In genomic region chr20:32965581-32966373, GRCh38 we compare ENCODE assay signal across 15 cellular contexts. TPM values are rescaled to one million over a fixed set of nuclear protein-coding genes. Genes with fewer than 3 reads are reported as not detected.
DNase-seq lines count a peak whose midpoint lies in the region; ATAC-seq and TF ChIP-seq lines count a peak whose summit lies in the region.
"Had no signal": no experiment of that assay in that cellular context is flagged by ENCODE, and none has a peak within 500 bp of the region (broad histone marks: within the 10 kb centered on the region; RNA-seq: fewer than 3 reads in every experiment).

No MANE protein-coding gene starts in this region.

- H3K9me3 Mint-ChIP-seq in CD4-positive, alpha-beta memory T cell = peaks cover 0 to 2% (median 0%) of the 10 kb centered on the region in 8 donors
- no peaks in the 10 kb centered on the region for H3K9me3 Mint-ChIP-seq in activated naive CD4-positive, alpha-beta T cell treated with anti-CD3 and anti-CD28 coated beads, Interleukin-2, amount 50 U/mL, for 24 hours
- H3K9me3 Mint-ChIP-seq in natural killer cell = no peaks in the 10 kb centered on the region
- H3K9me3 Mint-ChIP-seq: activated T-helper 17 cell treated with anti-CD3 and anti-CD28 coated beads, Interleukin-2, amount 50 U/mL, for 72 hours; nephron had no signal

- peak overlapping the region in 6 of 7 donors; percentile 57 to 99 (median 90) for H3K27ac Mint-ChIP-seq in CD4-positive, alpha-beta memory T cell
- H3K27ac Mint-ChIP-seq in activated naive CD4-positive, alpha-beta T cell treated with anti-CD3 and anti-CD28 coated beads, Interleukin-2, amount 50 U/mL, for 24 hours = peak overlapping the region; percentile 41
- H3K27ac Mint-ChIP-seq in natural killer cell = peak overlapping the region in 1 of 2 donors; percentile 56
- H3K27ac Mint-ChIP-seq: activated T-helper 17 cell treated with anti-CD3 and anti-CD28 coated beads, Interleukin-2, amount 50 U/mL, for 72 hours; nephron had no signal

- no peaks in the 10 kb centered on the region for H3K27me3 ChIP-seq in CD4-positive, alpha-beta memory T cell (ENCODE audit: insufficient read depth, low read length)
- H3K27me3 ChIP-seq in MM.1S (replicated peaks; ENCODE audit: insufficient read depth, low read length) = 0 out of 2 replicates have a peak, but pooled peaks cover 5% of the 10 kb centered on the region

- H3F3A ChIP-seq in MM.1S (ENCODE audit: insufficient read depth, low read length) = no peaks in the 10 kb centered on the region

- peak overlapping the region; percentile 25 to 27 for H3K4me3 ChIP-seq in CD4-positive, alpha-beta memory T cell (ENCODE audit: low read length in 2 of 2)
- no peak overlapping the region for H3K4me3 ChIP-seq in MM.1S (ENCODE audit: low read length)

- no peaks in the 10 kb centered on the region for H3K9me3 ChIP-seq in CD4-positive, alpha-beta memory T cell (ENCODE audit: control insufficient read depth in 1 of 2, low read length in 2 of 2)
- no peaks in the 10 kb centered on the region for H3K9me3 ChIP-seq in KOPT-K1 (ENCODE audit: insufficient read depth, low read length, poor library complexity, severe bottlenecking)
- no peaks in the 10 kb centered on the region for H3K9me3 ChIP-seq in MM.1S (replicated peaks; ENCODE audit: insufficient read depth, low read length)
- H3K9me3 ChIP-seq: Caco-2 had no signal

- H3K36me3 Mint-ChIP-seq in CD4-positive, alpha-beta memory T cell = peaks cover 0 to 1% of the 10 kb centered on the region in 2 donors
- peaks cover 1% of the 10 kb centered on the region for H3K36me3 Mint-ChIP-seq in activated naive CD4-positive, alpha-beta T cell treated with anti-CD3 and anti-CD28 coated beads, Interleukin-2, amount 50 U/mL, for 24 hours
- H3K36me3 Mint-ChIP-seq in natural killer cell = no peaks in the 10 kb centered on the region

- no peak overlapping the region for H3K4me2 ChIP-seq in MM.1S (ENCODE audit: low read depth, low read length)

- H3K79me2 ChIP-seq in MM.1S (ENCODE audit: low read length) = no peaks in the 10 kb centered on the region

- peaks cover 15 to 60% (median 40%) of the 10 kb centered on the region in 4 donors for H3K4me1 Mint-ChIP-seq in CD4-positive, alpha-beta memory T cell
- H3K4me1 Mint-ChIP-seq in activated naive CD4-positive, alpha-beta T cell treated with anti-CD3 and anti-CD28 coated beads, Interleukin-2, amount 50 U/mL, for 24 hours = peaks cover 92% of the 10 kb centered on the region
- peaks cover 21 to 28% of the 10 kb centered on the region in 2 donors for H3K4me1 Mint-ChIP-seq in natural killer cell
- H3K4me1 Mint-ChIP-seq: nephron had no signal

- CTCF ChIA-PET in CD4-positive, alpha-beta memory T cell (lab: Charles Lee; ENCODE audit: partially characterized antibody) = interaction anchor here (0.5 to 10.1 kb wide), 6 partner anchors 11 to 77 kb away, joined by 3 to 86 read pairs (median 4); partner anchors contain the start of gene SUN5

- no peaks in the 10 kb centered on the region for H3K36me3 ChIP-seq in CD4-positive, alpha-beta memory T cell (ENCODE audit: insufficient read depth, low read length)
- no peaks in the 10 kb centered on the region for H3K36me3 ChIP-seq in KOPT-K1 (ENCODE audit: insufficient read depth, low read length)
- no peaks in the 10 kb centered on the region for H3K36me3 ChIP-seq in MM.1S (replicated peaks; ENCODE audit: insufficient read depth, low read length)

- H3K27me3 Mint-ChIP-seq in CD4-positive, alpha-beta memory T cell = no peaks in the 10 kb centered on the region
- no peaks in the 10 kb centered on the region for H3K27me3 Mint-ChIP-seq in activated naive CD4-positive, alpha-beta T cell treated with anti-CD3 and anti-CD28 coated beads, Interleukin-2, amount 50 U/mL, for 24 hours
- H3K27me3 Mint-ChIP-seq in natural killer cell (ENCODE audit: low read depth in 2 of 2) = no peaks in the 10 kb centered on the region
- H3K27me3 Mint-ChIP-seq: activated T-helper 17 cell treated with anti-CD3 and anti-CD28 coated beads, Interleukin-2, amount 50 U/mL, for 72 hours had no signal

- H2AFZ ChIP-seq in MM.1S (ENCODE audit: low read length) = no peak overlapping the region

- H3K4me3 Mint-ChIP-seq in CD4-positive, alpha-beta memory T cell = peak overlapping the region in 7 of 8 donors; percentile 46 to 90 (median 76)
- H3K4me3 Mint-ChIP-seq in activated naive CD4-positive, alpha-beta T cell treated with anti-CD3 and anti-CD28 coated beads, Interleukin-2, amount 50 U/mL, for 24 hours = no peak overlapping the region
- no peak overlapping the region for H3K4me3 Mint-ChIP-seq in natural killer cell
- H3K4me3 Mint-ChIP-seq: activated T-helper 17 cell treated with anti-CD3 and anti-CD28 coated beads, Interleukin-2, amount 50 U/mL, for 72 hours; nephron had no signal

- H3K27ac ChIP-seq in CD4-positive, alpha-beta memory T cell (ENCODE audit: low read depth, low read length) = peak overlapping the region; percentile 94
- H3K27ac ChIP-seq in KOPT-K1 (ENCODE audit: low read depth, low read length, poor library complexity, severe bottlenecking) (peak overlapping the region; percentile 97), MM.1S (ENCODE audit: low read length) (no peak overlapping the region)

- ATAC-seq in natural killer cell (peak in 2 of 3 donors; percentile 19 to 31), HG02840 (IDR thresholded peaks at IDR 0.05; ENCODE audit: low FRiP score, unreplicated experiment) (no peak), HG03520 (IDR thresholded peaks at IDR 0.05; ENCODE audit: unreplicated experiment) (no peak)
- ATAC-seq: activated T-helper 17 cell treated with anti-CD3 and anti-CD28 coated beads, Interleukin-2, amount 50 U/mL, for 72 hours; HCT116 had no signal

- TF ChIP-seq CTCF in natural killer cell (IDR thresholded peaks at IDR 0.05) = no peak
- no peak for TF ChIP-seq CTCF in MM.1S (IDR thresholded peaks at IDR 0.05; ENCODE audit: low read length)

- peaks cover 67% of the 10 kb centered on the region for H3K4me1 ChIP-seq in CD4-positive, alpha-beta memory T cell (ENCODE audit: insufficient read depth, low read length)
- no peaks in the 10 kb centered on the region for H3K4me1 ChIP-seq in MM.1S (ENCODE audit: low read length)
- H3K4me1 ChIP-seq: Caco-2 had no signal

- no peaks in the 10 kb centered on the region for H4K20me1 ChIP-seq in MM.1S (ENCODE audit: insufficient read depth, low read length)

- DNase-seq in CD4-positive, alpha-beta memory T cell = peak in 4 of 5 donors; percentile 30 to 66 (median 44)
- DNase-seq in natural killer cell = no peak
- no peak for DNase-seq in MM.1S
- DNase-seq in NCI-H2227 (lab: John Stamatoyannopoulos, UW; ENCODE audit: unreplicated experiment) = no peak
- DNase-seq: islet precursor cell, OCI-M1 had no signal

- intact Hi-C loops in CD4-positive, alpha-beta memory T cell (cut with micrococcal nuclease) = no loop called here
- intact Hi-C loops in natural killer cell (cut with micrococcal nuclease) = no loop called here

- no peak overlapping the region for H3K9ac ChIP-seq in MM.1S (ENCODE audit: low read length)

- H3K9me2 ChIP-seq in MM.1S (replicated peaks; ENCODE audit: insufficient read depth, low read length) = no peaks in the 10 kb centered on the region

- POLR2A ChIA-PET in CD4-positive, alpha-beta memory T cell (lab: Charles Lee; ENCODE audit: partially characterized antibody) = interaction anchor here (0.8 to 4.2 kb wide), 7 partner anchors 9 to 145 kb away, joined by 3 to 19 read pairs (median 4); partner anchors contain the start of genes MAPRE1 and SUN5

RNA-seq across cellular contexts. Expression of gene SUN5, which starts 38.5 kb away (rescaled TPM):
- total RNA-seq in CD4-positive, alpha-beta memory T cell = not detected
- not detected for polyA plus RNA-seq in CD4-positive, alpha-beta memory T cell
- not detected for total RNA-seq in natural killer cell
- total RNA-seq: activated T-helper 17 cell treated with anti-CD3 and anti-CD28 coated beads, Interleukin-2, amount 50 U/mL, for 72 hours; Caco-2; T-helper 2 cell treated with Interferon-gamma antibody and Interleukin-4, amounts not matched to agents 100 ng/mL and 5 ng/mL, for 36 hours had no signal

RNA-seq across cellular contexts. Expression of gene BPIFB2, which starts 41.7 kb away (rescaled TPM):
- total RNA-seq in CD4-positive, alpha-beta memory T cell = not detected
- polyA plus RNA-seq in CD4-positive, alpha-beta memory T cell = not detected
- not detected for total RNA-seq in natural killer cell
- total RNA-seq: activated T-helper 17 cell treated with anti-CD3 and anti-CD28 coated beads, Interleukin-2, amount 50 U/mL, for 72 hours; Caco-2; T-helper 2 cell treated with Interferon-gamma antibody and Interleukin-4, amounts not matched to agents 100 ng/mL and 5 ng/mL, for 36 hours had no signal

Comparison
In these comparisons a context has a peak if more than half of its experiments do, and no peak if none do; other contexts are left out.
1. DNase-seq: peak in CD4-positive, alpha-beta memory T cell (4 of 5); none in natural killer cell (single experiment), MM.1S (single experiment) and NCI-H2227 (single experiment).
2. H3K4me3 Mint-ChIP-seq: peak in CD4-positive, alpha-beta memory T cell (7 of 8); none in activated naive CD4-positive, alpha-beta T cell treated with anti-CD3 and anti-CD28 coated beads, Interleukin-2, amount 50 U/mL, for 24 hours (single experiment) and natural killer cell (single experiment).
3. ATAC-seq: peak in natural killer cell (2 of 3); none in HG02840 (single experiment) and HG03520 (single experiment).